ENCODE assay signal across 20 cellular contexts in the genomic region with DNA sequence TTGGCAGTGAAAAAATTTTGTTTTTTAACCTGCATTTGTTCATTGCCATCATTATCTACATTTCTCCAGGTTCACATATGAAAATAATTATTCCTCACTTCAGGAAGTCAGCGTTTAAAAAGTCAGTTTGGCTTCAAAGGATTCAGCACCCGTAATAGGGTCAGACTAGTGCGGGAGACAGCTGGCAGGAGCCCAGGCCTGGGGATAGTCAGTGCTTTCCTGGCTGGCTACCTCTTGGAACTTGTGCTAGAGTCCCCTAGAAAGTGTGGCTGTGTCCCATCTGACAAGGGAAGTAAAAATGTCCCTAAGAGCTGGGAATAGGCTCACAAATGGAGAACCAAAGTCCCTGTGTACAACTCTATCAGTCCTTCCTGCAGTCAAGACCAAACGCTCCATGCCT.
"Had no signal": no experiment of that assay in that cellular context is flagged by ENCODE, and none has a peak within 500 bp of the region (broad histone marks: within the 10 kb centered on the region; RNA-seq: fewer than 3 reads in every experiment).

No MANE protein-coding gene starts in this region.

- H3K27ac ChIP-seq: esophagus squamous epithelium, foreskin keratinocyte, hepatocyte, lower lobe of right lung, suprapubic skin, thyroid gland had no signal

- H3K9me3 Mint-ChIP-seq: memory B cell; naive B cell; nephron progenitor cell; stimulated activated effector memory CD8-positive, alpha-beta T cell treated with anti-CD3 and anti-CD28 coated beads, Interleukin-12 subunit alpha, Interleukin-12 subunit beta, amount 100 ng/mL, for 72 hours had no signal

- H3K27me3 ChIP-seq: esophagus squamous epithelium, foreskin keratinocyte, hepatocyte, suprapubic skin, thyroid gland had no signal

- FAIRE-seq: colon, kidney had no signal

- H3K4me3 ChIP-seq: esophagus squamous epithelium, hepatocyte, lower lobe of right lung, suprapubic skin, thyroid gland had no signal

- ATAC-seq: foreskin keratinocyte; lower lobe of right lung; stimulated activated effector memory CD8-positive, alpha-beta T cell treated with anti-CD3 and anti-CD28 coated beads, Interleukin-12 subunit alpha, Interleukin-12 subunit beta, amount 100 ng/mL, for 72 hours; stimulated activated naive CD8-positive, alpha-beta T cell treated with anti-CD3 and anti-CD28 coated beads, Interleukin-15, Interleukin-2, amounts not matched to agents 100 U/mL and 50 U/mL, for 24 hours had no signal

- DNase-seq: dermis blood vessel endothelial cell; esophagus squamous epithelium; foreskin keratinocyte; head of caudate nucleus; kidney; lower lobe of right lung; midbrain; naive B cell; nephron progenitor cell; posterior cingulate gyrus; stimulated activated CD4-positive, alpha-beta T cell treated with anti-CD3 and anti-CD28 coated beads, Interleukin-4, amount 100 ng/mL, for 1 hour; stimulated activated CD8-positive, alpha-beta memory T cell treated with anti-CD3 and anti-CD28 coated beads, Interleukin-4, amount 100 ng/mL, for 48 hours; stimulated activated naive CD8-positive, alpha-beta T cell treated with anti-CD3 and anti-CD28 coated beads, Interleukin-15, Interleukin-2, amounts not matched to agents 100 U/mL and 50 U/mL, for 24 hours; thyroid gland had no signal

- H3K27me3 Mint-ChIP-seq: type B pancreatic cell had no signal

- H3K36me3 ChIP-seq: esophagus squamous epithelium, lower lobe of right lung, suprapubic skin, thyroid gland had no signal

- H3K4me1 ChIP-seq: esophagus squamous epithelium, foreskin keratinocyte, lower lobe of right lung, suprapubic skin, thyroid gland had no signal

- H3K4me1 Mint-ChIP-seq: memory B cell; naive B cell; stimulated activated effector memory CD8-positive, alpha-beta T cell treated with anti-CD3 and anti-CD28 coated beads, Interleukin-12 subunit alpha, Interleukin-12 subunit beta, amount 100 ng/mL, for 72 hours had no signal

- H3K4me3 Mint-ChIP-seq: memory B cell; naive B cell; nephron progenitor cell; stimulated activated effector memory CD8-positive, alpha-beta T cell treated with anti-CD3 and anti-CD28 coated beads, Interleukin-12 subunit alpha, Interleukin-12 subunit beta, amount 100 ng/mL, for 72 hours; type B pancreatic cell had no signal

- H3K9me3 ChIP-seq: esophagus squamous epithelium, lower lobe of right lung, suprapubic skin, thyroid gland had no signal

- H3K36me3 Mint-ChIP-seq: memory B cell; naive B cell; stimulated activated effector memory CD8-positive, alpha-beta T cell treated with anti-CD3 and anti-CD28 coated beads, Interleukin-12 subunit alpha, Interleukin-12 subunit beta, amount 100 ng/mL, for 72 hours; type B pancreatic cell had no signal

- H3K27ac Mint-ChIP-seq: memory B cell; naive B cell; nephron progenitor cell; stimulated activated effector memory CD8-positive, alpha-beta T cell treated with anti-CD3 and anti-CD28 coated beads, Interleukin-12 subunit alpha, Interleukin-12 subunit beta, amount 100 ng/mL, for 72 hours; type B pancreatic cell had no signal
